In genomic region chr7:134561616-134562015, GRCh38 we compare ENCODE assay signal across 12 cellular contexts. TPM values are rescaled to one million over a fixed set of nuclear protein-coding genes. Genes with fewer than 3 reads are reported as not detected.
DNase-seq lines count a peak whose midpoint lies in the region; ATAC-seq, FAIRE-seq and TF ChIP-seq lines count a peak whose summit lies in the region.
"Not testable (repeated sequence)": the region's sequence is repeated elsewhere in the genome, so short reads cannot be mapped to it uniquely, and the experiment has no call there.
"Had no signal": no experiment of that assay in that cellular context is flagged by ENCODE, and none has a peak within 500 bp of the region (broad histone marks: within the 10 kb centered on the region; RNA-seq: fewer than 3 reads in every experiment).

No MANE protein-coding gene starts in this region.

- not testable (repeated sequence) for H4K20me1 ChIP-seq in PC-9 (ENCODE audit: insufficient read depth); hepatocyte (ENCODE audit: insufficient read depth, poor library complexity, severe bottlenecking); osteoblast (ENCODE audit: insufficient read depth, low read length)

- not testable (repeated sequence) for H3K4me2 ChIP-seq in A549, PC-9, hepatocyte
- peak overlapping the region; percentile 10 for H3K4me2 ChIP-seq in osteoblast (ENCODE audit: insufficient read depth, low read length)

- not testable (repeated sequence) for H3K27ac Mint-ChIP-seq in CD8-positive, alpha-beta T cell
- H3K27ac Mint-ChIP-seq in T-helper 2 cell treated with Interferon-gamma antibody and Interleukin-4, amounts not matched to agents 5 μg/mL and 100 μg/mL, for 36 hours, result peak overlapping the region; percentile 16
- H3K27ac Mint-ChIP-seq in activated naive CD8-positive, alpha-beta T cell treated with anti-CD3 and anti-CD28 coated beads, Interleukin-2, amount 10 ng/mL, durations not matched to agents 7 days and 5 days, result peak overlapping the region; percentile 83

- peak overlapping the region; percentile 41 for H3K4me3 Mint-ChIP-seq in CD8-positive, alpha-beta T cell
- not testable (repeated sequence) for H3K4me3 Mint-ChIP-seq in T-helper 2 cell treated with Interferon-gamma antibody and Interleukin-4, amounts not matched to agents 5 μg/mL and 100 μg/mL, for 36 hours
- H3K4me3 Mint-ChIP-seq in activated naive CD8-positive, alpha-beta T cell treated with anti-CD3 and anti-CD28 coated beads, Interleukin-2, amount 10 ng/mL, durations not matched to agents 7 days and 5 days, result peak overlapping the region; percentile 22

- H3K9me2 ChIP-seq in PC-9 (ENCODE audit: insufficient read depth); hepatocyte (replicated peaks; ENCODE audit: insufficient read depth): not testable (repeated sequence)

- not testable (repeated sequence) for TF ChIP-seq CTCF in A549 (IDR thresholded peaks at IDR 0.05); CD8-positive, alpha-beta T cell (IDR thresholded peaks at IDR 0.05); PC-9 (conservative IDR thresholded peaks at IDR 0.05); epithelial cell of esophagus (IDR thresholded peaks at IDR 0.05; ENCODE audit: insufficient read depth, low read depth, low read length, missing control alignments); hepatocyte (IDR thresholded peaks at IDR 0.05; ENCODE audit: poor library complexity); osteoblast (IDR thresholded peaks at IDR 0.05; ENCODE audit: extremely low read depth, low read depth, low read length)

- H3K9me3 ChIP-seq in A549 (peaks cover 71% of the 10 kb centered on the region), PC-9 (ENCODE audit: insufficient read depth, low read depth) (peaks cover 44% of the 10 kb centered on the region)
- not testable (repeated sequence) for H3K9me3 ChIP-seq in CD8-positive, alpha-beta T cell (ENCODE audit: low read length); hepatocyte (ENCODE audit: low read depth); osteoblast (ENCODE audit: low read depth, low read length)

- POLR2A ChIA-PET in A549 (lab: Yijun Ruan, JAX); CD8-positive, alpha-beta T cell (lab: Charles Lee); activated naive CD8-positive, alpha-beta T cell treated with anti-CD3 and anti-CD28 coated beads, Interleukin-2, amount 10 ng/mL, durations not matched to agents 7 days and 5 days (lab: Charles Lee): not testable (repeated sequence)
- POLR2A ChIA-PET in PC-9 (lab: Charles Lee; ENCODE audit: unreplicated experiment), result interaction anchor here (0.5 to 0.6 kb wide), 2 partner anchors 11 to 599 kb away, joined by 3 to 7 read pairs; no protein-coding TSS in a partner anchor

- H3K4me1 ChIP-seq in A549, result peaks cover 22% of the 10 kb centered on the region
- not testable (repeated sequence) for H3K4me1 ChIP-seq in CD8-positive, alpha-beta T cell (ENCODE audit: insufficient read depth, low read length); hepatocyte (ENCODE audit: insufficient read depth)
- H3K4me1 ChIP-seq in PC-9 (replicated peaks; ENCODE audit: insufficient read depth), result peaks cover 43% of the 10 kb centered on the region
- H3K4me1 ChIP-seq in osteoblast (ENCODE audit: insufficient read depth, low read length), result peaks cover 15% of the 10 kb centered on the region

- not testable (repeated sequence) for TF ChIP-seq POLR2A in A549 (IDR thresholded peaks at IDR 0.05; ENCODE audit: low read length)

- H3K36me3 Mint-ChIP-seq in CD8-positive, alpha-beta T cell; T-helper 2 cell treated with Interferon-gamma antibody and Interleukin-4, amounts not matched to agents 5 μg/mL and 100 μg/mL, for 36 hours (ENCODE audit: low read depth); activated naive CD8-positive, alpha-beta T cell treated with anti-CD3 and anti-CD28 coated beads, Interleukin-2, amount 10 ng/mL, durations not matched to agents 7 days and 5 days: not testable (repeated sequence)

- intact Hi-C loops in CD8-positive, alpha-beta T cell (cut with DNase I, micrococcal nuclease); PC-9 (cut with micrococcal nuclease; ENCODE audit: unreplicated experiment): not testable (repeated sequence)

- not testable (repeated sequence) for BruUV-seq in PC-9 (replicated peaks; lab: Mats Ljungman, UMichigan)

- H3K79me2 ChIP-seq in PC-9 (ENCODE audit: low read depth); hepatocyte; osteoblast (ENCODE audit: insufficient read depth, low read length): not testable (repeated sequence)

- not testable (repeated sequence) for H3K4me1 Mint-ChIP-seq in CD8-positive, alpha-beta T cell (ENCODE audit: low read depth); T-helper 2 cell treated with Interferon-gamma antibody and Interleukin-4, amounts not matched to agents 5 μg/mL and 100 μg/mL, for 36 hours (ENCODE audit: low read depth)
- peaks cover 10% of the 10 kb centered on the region for H3K4me1 Mint-ChIP-seq in activated naive CD8-positive, alpha-beta T cell treated with anti-CD3 and anti-CD28 coated beads, Interleukin-2, amount 10 ng/mL, durations not matched to agents 7 days and 5 days

- not testable (repeated sequence) for TF ChIP-seq EP300 in A549 (IDR thresholded peaks at IDR 0.05)

- H3K27me3 ChIP-seq in CD8-positive, alpha-beta T cell (ENCODE audit: insufficient read depth, low read length); PC-9 (ENCODE audit: insufficient read depth, low read depth); hepatocyte; osteoblast (ENCODE audit: insufficient read depth, low read length): not testable (repeated sequence)

- not testable (repeated sequence) for H3K36me3 ChIP-seq in CD8-positive, alpha-beta T cell (ENCODE audit: insufficient read depth, low read length); hepatocyte (replicated peaks; ENCODE audit: insufficient read depth, low read depth); osteoblast (ENCODE audit: insufficient read depth, low read length)
- peaks cover 17% of the 10 kb centered on the region; the same call in 1 of the 2 replicates for H3K36me3 ChIP-seq in PC-9 (ENCODE audit: low read depth)

- not testable (repeated sequence) for TF ChIP-seq RAD21 in A549 (conservative IDR thresholded peaks at IDR 0.05 in 1 of 2, IDR thresholded peaks at IDR 0.05 in 1 of 2)

- H2AFZ ChIP-seq in PC-9, hepatocyte: not testable (repeated sequence)
- H2AFZ ChIP-seq in osteoblast (ENCODE audit: low read length), result peak overlapping the region; percentile 66

- not testable (repeated sequence) for H3K9me3 Mint-ChIP-seq in CD8-positive, alpha-beta T cell
- peaks cover 12% of the 10 kb centered on the region for H3K9me3 Mint-ChIP-seq in T-helper 2 cell treated with Interferon-gamma antibody and Interleukin-4, amounts not matched to agents 5 μg/mL and 100 μg/mL, for 36 hours
- H3K9me3 Mint-ChIP-seq in activated naive CD8-positive, alpha-beta T cell treated with anti-CD3 and anti-CD28 coated beads, Interleukin-2, amount 10 ng/mL, durations not matched to agents 7 days and 5 days, result peaks cover 13% of the 10 kb centered on the region

- H3F3A ChIP-seq in PC-9 (ENCODE audit: insufficient read depth, low read depth), result peaks cover 23% of the 10 kb centered on the region

- WGBS in A549 (ENCODE audit: missing lambda C conversion rate), result 87% methylated on average over 5 of the region's 5 CpGs
- WGBS in hepatocyte (ENCODE audit: low lambda C conversion rate, missing lambda C conversion rate), result 79% methylated on average over 5 of the region's 5 CpGs

- not testable (repeated sequence) for DNase-seq in A549 (ENCODE audit: low read depth in 1 of 2, low spot score in 1 of 2); CD8-positive, alpha-beta T cell; PC-9; T-helper 2 cell treated with Interferon-gamma antibody and Interleukin-4, amounts not matched to agents 5 μg/mL and 100 μg/mL, for 36 hours (ENCODE audit: low spot score); activated naive CD8-positive, alpha-beta T cell treated with anti-CD3 and anti-CD28 coated beads, Interleukin-2, amount 10 ng/mL, durations not matched to agents 7 days and 5 days; hepatocyte (ENCODE audit: low spot score); osteoblast (ENCODE audit: insufficient read length, low spot score, missing footprints)
- peak; percentile 76 for DNase-seq in epithelial cell of esophagus (ENCODE audit: low read depth)

- H3K27me3 Mint-ChIP-seq in CD8-positive, alpha-beta T cell (ENCODE audit: low read depth); T-helper 2 cell treated with Interferon-gamma antibody and Interleukin-4, amounts not matched to agents 5 μg/mL and 100 μg/mL, for 36 hours (ENCODE audit: low read depth); activated naive CD8-positive, alpha-beta T cell treated with anti-CD3 and anti-CD28 coated beads, Interleukin-2, amount 10 ng/mL, durations not matched to agents 7 days and 5 days: not testable (repeated sequence)

- CTCF ChIA-PET in A549 (lab: Yijun Ruan, JAX) (interaction anchor here (0.6 to 31.0 kb wide), 5 partner anchors 13 to 387 kb away, joined by 3 to 914 read pairs (median 23); partner anchors contain the start of genes AKR1B10 and AKR1B15), PC-9 (lab: Charles Lee) (interaction anchor here (1.0 to 1.3 kb wide), 2 partner anchors 10 to 32 kb away, joined by 3 to 5 read pairs; no protein-coding TSS in a partner anchor)
- CTCF ChIA-PET in CD8-positive, alpha-beta T cell (lab: Charles Lee), result interaction anchor here (1.5 kb wide), 1 partner anchor 14 kb away, joined by 5 read pairs; no protein-coding TSS in a partner anchor

- ATAC-seq in A549; CD8-positive, alpha-beta T cell; activated naive CD8-positive, alpha-beta T cell treated with anti-CD3 and anti-CD28 coated beads, Interleukin-2, amount 10 ng/mL, durations not matched to agents 7 days and 5 days (ENCODE audit: low read depth): not testable (repeated sequence)

- peak; percentile 99 for FAIRE-seq in A549 (lab: Jason Lieb, UNC)

- H3K27ac ChIP-seq in A549 (peak overlapping the region; percentile 91 to 96), PC-9 (peak overlapping the region; percentile 95), hepatocyte (peak overlapping the region; percentile 55)
- H3K27ac ChIP-seq in CD8-positive, alpha-beta T cell (ENCODE audit: low read depth, low read length); osteoblast (ENCODE audit: low read depth, low read length): not testable (repeated sequence)

- H3K4me3 ChIP-seq in A549; CD8-positive, alpha-beta T cell (ENCODE audit: low read depth, low read length); PC-9; epithelial cell of esophagus (ENCODE audit: low read length); hepatocyte; osteoblast (ENCODE audit: insufficient read depth, low read length): not testable (repeated sequence)

RNA-seq across cellular contexts. Expression of gene AKR1B15, which starts 12.7 kb away (rescaled TPM):
- 17.9 and 19.9 TPM in 2 replicates for polyA plus RNA-seq in A549 (2011; rRNA removed)
- polyA plus RNA-seq in A549 (2012; cell fraction: cytosol; rRNA removed), result 2.1 and 2.3 TPM in 2 replicates
- polyA plus RNA-seq in A549 (2012; cell fraction: nucleus; rRNA removed), result 1.6 and 3.6 TPM in 2 replicates
- 22.0 to 26.7 TPM (median 24.7 TPM) in 3 replicates for polyA plus RNA-seq in A549 (2017; fragmentation: RNase III; extraction: RNeasy Plus Mini Kit Qiagen cat#74134 plus additional on column Dnase treatment)
- polyA minus RNA-seq in A549 (2011; rRNA and poly(A)+ RNA removed), result 12.8 and 12.9 TPM in 2 replicates
- not detected for total RNA-seq in CD8-positive, alpha-beta T cell
- 3.2 and 3.4 TPM in 2 replicates for total RNA-seq in PC-9 (2021)
- not detected for total RNA-seq in activated naive CD8-positive, alpha-beta T cell treated with anti-CD3 and anti-CD28 coated beads, Interleukin-2, amount 10 ng/mL, durations not matched to agents 7 days and 5 days
- 4.8 and 6.3 TPM in 2 replicates for total RNA-seq in hepatocyte
- 13.7 and 14.1 TPM in 2 replicates for polyA plus RNA-seq in hepatocyte
- total RNA-seq in osteoblast, result 0.29 and 0.36 TPM in 2 replicates
- total RNA-seq: CD8-positive, alpha-beta memory T cell; K562 had no signal
- polyA plus RNA-seq: BJ; CD8-positive, alpha-beta memory T cell; K562 had no signal

RNA-seq across cellular contexts. Expression of gene AKR1B10, which starts 34.2 kb away (rescaled TPM):
- polyA plus RNA-seq in A549 (2011; rRNA removed), result 5,007 and 5,423 TPM in 2 replicates
- polyA plus RNA-seq in A549 (2012; cell fraction: cytosol; rRNA removed), result 2,033 and 2,091 TPM in 2 replicates
- polyA plus RNA-seq in A549 (2012; cell fraction: nucleus; rRNA removed), result 892 and 1,126 TPM in 2 replicates
- 2,953 to 3,542 TPM (median 3,237 TPM) in 3 replicates for polyA plus RNA-seq in A549 (2017; fragmentation: RNase III; extraction: RNeasy Plus Mini Kit Qiagen cat#74134 plus additional on column Dnase treatment)
- 2,016 and 2,285 TPM in 2 replicates for polyA minus RNA-seq in A549 (2011; rRNA and poly(A)+ RNA removed)
- not detected for total RNA-seq in CD8-positive, alpha-beta T cell
- 479 and 546 TPM in 2 replicates for total RNA-seq in PC-9 (2021)
- total RNA-seq in activated naive CD8-positive, alpha-beta T cell treated with anti-CD3 and anti-CD28 coated beads, Interleukin-2, amount 10 ng/mL, durations not matched to agents 7 days and 5 days, result not detected
- total RNA-seq in hepatocyte, result 60.3 and 84.8 TPM in 2 replicates
- 94.4 and 95.0 TPM in 2 replicates for polyA plus RNA-seq in hepatocyte
- 1.4 and 2.4 TPM in 2 replicates for total RNA-seq in osteoblast
- total RNA-seq: CD8-positive, alpha-beta memory T cell; H1; K562 had no signal
- polyA plus RNA-seq: CD8-positive, alpha-beta memory T cell; K562 had no signal

Comparison
In these comparisons a context has a peak if more than half of its experiments do, and no peak if none do; other contexts are left out.
1. RNA of gene AKR1B10, which starts 34.2 kb away (total RNA-seq): 479 to 546 TPM in PC-9 and 60.3 to 84.8 TPM in hepatocyte; 1.4 to 2.4 TPM in osteoblast, not detected in activated naive CD8-positive, alpha-beta T cell treated with anti-CD3 and anti-CD28 coated beads, Interleukin-2, amount 10 ng/mL, durations not matched to agents 7 days and 5 days and not detected in CD8-positive, alpha-beta T cell; every median in the first group is over 10 times any median in the second.